Comparison of ENCODE assay signal across 8 cellular contexts in genomic region chr2:27628767-27629709, GRCh38. TPM values are rescaled to one million over a fixed set of nuclear protein-coding genes. Genes with fewer than 3 reads are reported as not detected.
DNase-seq lines count a peak whose midpoint lies in the region; ATAC-seq lines count a peak whose summit lies in the region.

CCDC121 (minus strand) TSS chr2:27629012; CDS start chr2:27627799, 1,213 bp downstream.
GPN1 (plus strand) TSS chr2:27629050; CDS start chr2:27629059, 9 bp downstream.

- peak; percentile 98 for ATAC-seq in GM19025 (IDR thresholded peaks at IDR 0.05; ENCODE audit: low read depth, unreplicated experiment)
- ATAC-seq in HG03196 (IDR thresholded peaks at IDR 0.05; ENCODE audit: unreplicated experiment), result peak; percentile 97
- peak; percentile 99 to 100 for ATAC-seq in activated CD4-positive, CD25-positive, alpha-beta regulatory T cell treated with anti-CD3 and anti-CD28 coated beads, Interleukin-2, amount 50 U/mL, for 24 hours

- peak; percentile 95 to 97 for DNase-seq in AML-193 (lab: John Stamatoyannopoulos, UW)
- peak; percentile 84 for DNase-seq in NCI-H345 treated with DMSO at 0.1 percent for 48 hours (lab: John Stamatoyannopoulos, UW; ENCODE audit: unreplicated experiment)
- peak; percentile 87 for DNase-seq in cerebellum (ENCODE audit: low spot score)
- peak; percentile 97 for DNase-seq in kidney tubule cell (ENCODE audit: low spot score)
- peak; percentile 78 to 84 for DNase-seq in stimulated activated CD4-positive, alpha-beta T cell treated with anti-CD3 and anti-CD28 coated beads, Interleukin-1b, Interleukin-23, amount 100 ng/mL, for 1 hour (ENCODE audit: low read depth in 2 of 2)

RNA-seq across cellular contexts. Expression of gene CCDC121, which starts in this region (rescaled TPM):
- 3.1 TPM for total RNA-seq in cerebellum

RNA-seq across cellular contexts. Expression of gene GPN1, which starts in this region (rescaled TPM):
- total RNA-seq in cerebellum, result 27.9 TPM

Comparison
In these comparisons a context has a peak if more than half of its experiments do, and no peak if none do; other contexts are left out.
1. Peak in every context shown above with its lines: DNase-seq and ATAC-seq.